In genomic region chr3:24923565-24923964, GRCh38 we compare ENCODE assay signal across 19 cellular contexts.
"Had no signal": no experiment of that assay in that cellular context is flagged by ENCODE, and none has a peak within 500 bp of the region (broad histone marks: within the 10 kb centered on the region; RNA-seq: fewer than 3 reads in every experiment).

No MANE protein-coding gene starts in this region.

- H3K9me3 Mint-ChIP-seq: activated CD8-positive, alpha-beta T cell treated with anti-CD3 and anti-CD28 coated beads for 36 hours; activated naive CD8-positive, alpha-beta T cell treated with anti-CD3 and anti-CD28 coated beads, Interleukin-2, amount 10 ng/mL, durations not matched to agents 7 days and 5 days; T-helper 2 cell treated with Interferon-gamma antibody and Interleukin-4, amounts not matched to agents 5 μg/mL and 100 μg/mL, for 36 hours had no signal

- H3K36me3 Mint-ChIP-seq: activated naive CD8-positive, alpha-beta T cell treated with anti-CD3 and anti-CD28 coated beads, Interleukin-2, amount 10 ng/mL, durations not matched to agents 7 days and 5 days had no signal

- H3K27ac Mint-ChIP-seq: activated CD8-positive, alpha-beta T cell treated with anti-CD3 and anti-CD28 coated beads for 36 hours; activated naive CD8-positive, alpha-beta T cell treated with anti-CD3 and anti-CD28 coated beads, Interleukin-2, amount 10 ng/mL, durations not matched to agents 7 days and 5 days; activated T-helper 17 cell treated with anti-CD3 and anti-CD28 coated beads, Interleukin-2, amount 50 U/mL, for 72 hours; dendritic cell treated with granulocyte-macrophage colony-stimulating factor and Interleukin-4, amounts not matched to agents 40 ng/mL and 50 ng/mL, for 4 days; T-helper 2 cell treated with Interferon-gamma antibody and Interleukin-4, amounts not matched to agents 5 μg/mL and 100 μg/mL, for 36 hours had no signal

- H3K36me3 ChIP-seq: cardiac muscle cell, prostate gland had no signal

- DNase-seq: activated CD4-positive, alpha-beta T cell treated with anti-CD3 and anti-CD28 coated beads for 48 hours; activated CD4-positive, CD25-positive, alpha-beta regulatory T cell; activated CD8-positive, alpha-beta T cell treated with anti-CD3 and anti-CD28 coated beads for 36 hours; activated naive CD4-positive, alpha-beta T cell treated with Interleukin-2 at 50 U/mL for 16 hours; activated naive CD8-positive, alpha-beta T cell treated with anti-CD3 and anti-CD28 coated beads, Interleukin-2, amount 10 ng/mL, durations not matched to agents 7 days and 5 days; activated T-cell treated with anti-CD3 and anti-CD28 coated beads, Interleukin-2, amount 50 U/mL, for 1 hour; amygdala; effector CD8-positive, alpha-beta T cell; left colon; stimulated activated CD4-positive, alpha-beta T cell treated with anti-CD3 and anti-CD28 coated beads, Interleukin-12 subunit alpha, Interleukin-12 subunit beta, amount 100 ng/mL, for 4 hours; stimulated activated CD4-positive, alpha-beta T cell treated with anti-CD3 and anti-CD28 coated beads, Interleukin-1b, Interleukin-23, amount 100 ng/mL, for 48 hours; stimulated activated CD8-positive, alpha-beta memory T cell treated with anti-CD3 and anti-CD28 coated beads, Interleukin-4, amount 100 ng/mL, for 48 hours; stimulated activated naive CD4-positive, alpha-beta T cell had no signal

- H3K4me1 Mint-ChIP-seq: activated naive CD8-positive, alpha-beta T cell treated with anti-CD3 and anti-CD28 coated beads, Interleukin-2, amount 10 ng/mL, durations not matched to agents 7 days and 5 days; activated T-helper 17 cell treated with anti-CD3 and anti-CD28 coated beads, Interleukin-2, amount 50 U/mL, for 72 hours had no signal

- H3K4me3 ChIP-seq: cardiac muscle cell, hepatocyte, prostate gland had no signal

- H3K27me3 ChIP-seq: cardiac muscle cell, hepatocyte had no signal

- H3K9me3 ChIP-seq: prostate gland had no signal

- ATAC-seq: activated CD8-positive, alpha-beta T cell treated with anti-CD3 and anti-CD28 coated beads for 36 hours; activated T-helper 17 cell treated with anti-CD3 and anti-CD28 coated beads, Interleukin-2, amount 50 U/mL, for 72 hours; left colon had no signal

- H3K4me1 ChIP-seq: prostate gland had no signal

- H3K27ac ChIP-seq: cardiac muscle cell, hepatocyte, prostate gland had no signal

- H3K4me3 Mint-ChIP-seq: activated CD8-positive, alpha-beta T cell treated with anti-CD3 and anti-CD28 coated beads for 36 hours; activated naive CD8-positive, alpha-beta T cell treated with anti-CD3 and anti-CD28 coated beads, Interleukin-2, amount 10 ng/mL, durations not matched to agents 7 days and 5 days; activated T-helper 17 cell treated with anti-CD3 and anti-CD28 coated beads, Interleukin-2, amount 50 U/mL, for 72 hours; dendritic cell treated with granulocyte-macrophage colony-stimulating factor and Interleukin-4, amounts not matched to agents 40 ng/mL and 50 ng/mL, for 4 days; T-helper 2 cell treated with Interferon-gamma antibody and Interleukin-4, amounts not matched to agents 5 μg/mL and 100 μg/mL, for 36 hours had no signal

- H3K27me3 Mint-ChIP-seq: activated CD8-positive, alpha-beta T cell treated with anti-CD3 and anti-CD28 coated beads for 36 hours; activated naive CD8-positive, alpha-beta T cell treated with anti-CD3 and anti-CD28 coated beads, Interleukin-2, amount 10 ng/mL, durations not matched to agents 7 days and 5 days; activated T-helper 17 cell treated with anti-CD3 and anti-CD28 coated beads, Interleukin-2, amount 50 U/mL, for 72 hours; dendritic cell treated with granulocyte-macrophage colony-stimulating factor and Interleukin-4, amounts not matched to agents 40 ng/mL and 50 ng/mL, for 4 days had no signal
